Comparison of ENCODE assay signal across 21 cellular contexts in the genomic region with DNA sequence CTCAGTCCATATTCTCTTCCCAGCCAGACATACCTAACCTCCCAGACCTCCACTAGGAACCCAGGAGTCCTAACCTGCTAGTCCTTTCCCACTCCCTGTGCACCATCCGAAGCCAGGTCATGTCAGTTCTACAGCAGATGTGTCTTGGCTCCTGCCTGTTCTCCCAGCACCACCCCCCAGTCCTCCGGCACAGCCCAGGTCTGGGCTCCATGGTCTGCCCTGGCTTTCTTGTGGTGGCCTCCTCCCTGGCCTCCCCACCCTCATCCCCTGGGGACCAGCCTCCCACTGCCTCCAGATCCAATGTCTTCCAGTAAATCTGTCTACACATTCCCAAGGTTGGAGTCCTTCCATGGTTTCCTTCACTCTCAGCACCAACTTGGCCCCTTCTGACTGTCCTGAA. TPM values are rescaled to one million over a fixed set of nuclear protein-coding genes. Genes with fewer than 3 reads are reported as not detected.
A peak's percentile ranks its signal among the peaks of the same experiment; 100 is the strongest.
DNase-seq lines count a peak whose midpoint lies in the region; ATAC-seq, FAIRE-seq and TF ChIP-seq lines count a peak whose summit lies in the region.
"Had no signal": no experiment of that assay in that cellular context is flagged by ENCODE, and none has a peak within 500 bp of the region (broad histone marks: within the 10 kb centered on the region; RNA-seq: fewer than 3 reads in every experiment).

No MANE protein-coding gene starts in this region.

- H2AFZ ChIP-seq in neural progenitor cell (replicated peaks) = no peak overlapping the region

- H3K4me2 ChIP-seq in neural progenitor cell = no peak overlapping the region
- H3K4me2 ChIP-seq: BLaER1 had no signal

- no peaks in the 10 kb centered on the region for H3K36me3 Mint-ChIP-seq in brain
- no peaks in the 10 kb centered on the region for H3K36me3 Mint-ChIP-seq in neural progenitor cell
- H3K36me3 Mint-ChIP-seq in MCF 10A (ENCODE audit: insufficient read depth, unreplicated experiment) = no peaks in the 10 kb centered on the region
- H3K36me3 Mint-ChIP-seq: CD14-positive monocyte; CD4-positive, alpha-beta memory T cell had no signal

- H3F3A ChIP-seq in neural progenitor cell (ENCODE audit: low read depth) = peaks cover 6% of the 10 kb centered on the region

- CTCF ChIA-PET in HEK293 (lab: Yijun Ruan, JAX) = no interaction called here
- CTCF ChIA-PET in MCF 10A (lab: Yijun Ruan, JAX) = no interaction called here

- no peak overlapping the region for H3K9ac ChIP-seq in kidney (ENCODE audit: low read length in 2 of 2)
- no peak overlapping the region for H3K9ac ChIP-seq in neural progenitor cell
- H3K9ac ChIP-seq: BLaER1 had no signal

- DNase-seq in kidney (peak; percentile 50), neural progenitor cell (ENCODE audit: low spot score) (no peak), GM12892 (ENCODE audit: insufficient read length) (no peak), DMS79 (lab: John Stamatoyannopoulos, UW) (no peak), MCF 10A (ENCODE audit: unreplicated experiment) (no peak)
- DNase-seq: CD4-positive, alpha-beta memory T cell; DMS53; KG1 had no signal

- TF ChIP-seq CTCF in HEK293 (tag by site-specific recombination; IDR thresholded peaks at IDR 0.05) = no peak
- no peak for TF ChIP-seq CTCF in brain (conservative IDR thresholded peaks at IDR 0.05)
- no peak for TF ChIP-seq CTCF in kidney (IDR thresholded peaks at IDR 0.05; ENCODE audit: borderline replicate concordance, extremely low read depth, insufficient read depth)
- no peak for TF ChIP-seq CTCF in neural progenitor cell (IDR thresholded peaks at IDR 0.05)
- no peak for TF ChIP-seq CTCF in MCF 10A (IDR thresholded peaks at IDR 0.05; ENCODE audit: unreplicated experiment)

- intact Hi-C loops in kidney (cut with DNase I) = no loop called here
- intact Hi-C loops in MCF 10A (cut with micrococcal nuclease) = loop anchor here (2.0 kb wide), 2 partner anchors 39 to 71 kb away; no protein-coding TSS in a partner anchor

- peaks cover 86% of the 10 kb centered on the region for H3K4me1 Mint-ChIP-seq in brain
- peaks cover 25% of the 10 kb centered on the region for H3K4me1 Mint-ChIP-seq in neural progenitor cell
- H3K4me1 Mint-ChIP-seq in MCF 10A (ENCODE audit: insufficient read depth, unreplicated experiment) = peaks cover 27% of the 10 kb centered on the region
- H3K4me1 Mint-ChIP-seq: CD4-positive, alpha-beta memory T cell had no signal

- peak overlapping the region; percentile 70 to 98 (median 92) for H3K27ac Mint-ChIP-seq in brain
- H3K27ac Mint-ChIP-seq in neural progenitor cell = peak overlapping the region; percentile 80
- no peak overlapping the region for H3K27ac Mint-ChIP-seq in MCF 10A (ENCODE audit: low read depth, unreplicated experiment)
- H3K27ac Mint-ChIP-seq: CD4-positive, alpha-beta memory T cell had no signal

- no TSS peak for BruUV-seq in MCF 10A (replicated peaks; lab: Mats Ljungman, UMichigan)

- H3K27me3 ChIP-seq in neural progenitor cell = no peaks in the 10 kb centered on the region
- H3K27me3 ChIP-seq: BLaER1 had no signal

- no peaks in the 10 kb centered on the region for H3K79me2 ChIP-seq in neural progenitor cell (ENCODE audit: low read depth)

- FAIRE-seq in kidney (lab: Jason Lieb, UNC) = no peak
- no peak for FAIRE-seq in GM12892 (lab: Jason Lieb, UNC)
- FAIRE-seq: A549, G401.6, GM12891, GM18507 had no signal

- H3K36me3 ChIP-seq in HEK293 (ENCODE audit: control insufficient read depth in 2 of 2, insufficient read depth in 1 of 2, low read length in 2 of 2) (no peaks in the 10 kb centered on the region), kidney (ENCODE audit: control insufficient read depth in 1 of 2, insufficient read depth in 2 of 2, low read length in 2 of 2) (no peaks in the 10 kb centered on the region), neural progenitor cell (no peaks in the 10 kb centered on the region)
- H3K36me3 ChIP-seq: BLaER1, HAP-1 had no signal

- H3K27ac ChIP-seq in HEK293 (ENCODE audit: extremely low read depth, low read depth, low read length) = no peak overlapping the region
- no peak overlapping the region for H3K27ac ChIP-seq in kidney (ENCODE audit: low read depth in 2 of 2, low read length in 2 of 2)
- no peak overlapping the region for H3K27ac ChIP-seq in neural progenitor cell
- H3K27ac ChIP-seq: 22Rv1, BLaER1 had no signal

- H3K9me3 Mint-ChIP-seq in brain = peaks cover 0 to 6% (median 0%) of the 10 kb centered on the region in 5 experiments
- no peaks in the 10 kb centered on the region for H3K9me3 Mint-ChIP-seq in neural progenitor cell
- no peaks in the 10 kb centered on the region for H3K9me3 Mint-ChIP-seq in MCF 10A (ENCODE audit: unreplicated experiment)
- H3K9me3 Mint-ChIP-seq: CD4-positive, alpha-beta memory T cell had no signal

- no peak for ATAC-seq in GM18511 (IDR thresholded peaks at IDR 0.05; ENCODE audit: unreplicated experiment)
- ATAC-seq: A549 had no signal

- H3K9me3 ChIP-seq in HEK293 (ENCODE audit: control insufficient read depth, insufficient read depth, low read depth, low read length) = no peaks in the 10 kb centered on the region
- no peaks in the 10 kb centered on the region for H3K9me3 ChIP-seq in kidney (ENCODE audit: control insufficient read depth in 1 of 2, low read length in 2 of 2)
- H3K9me3 ChIP-seq in neural progenitor cell (ENCODE audit: low read depth) = no peaks in the 10 kb centered on the region
- H3K9me3 ChIP-seq: A549, BLaER1, HAP-1 had no signal

- H3K4me3 Mint-ChIP-seq in brain (peak overlapping the region in 2 of 5 experiments; percentile 9 to 57), neural progenitor cell (no peak overlapping the region), MCF 10A (ENCODE audit: unreplicated experiment) (no peak overlapping the region)
- H3K4me3 Mint-ChIP-seq: CD14-positive monocyte; CD4-positive, alpha-beta memory T cell had no signal

- H3K4me1 ChIP-seq in HEK293 (ENCODE audit: control insufficient read depth, insufficient read depth, low read length) (peaks cover 10% of the 10 kb centered on the region), kidney (ENCODE audit: control insufficient read depth in 1 of 2, insufficient read depth in 1 of 2, low read depth in 1 of 2, low read length in 2 of 2) (no peaks in the 10 kb centered on the region), neural progenitor cell (peaks cover 26% of the 10 kb centered on the region)
- H3K4me1 ChIP-seq: BLaER1, HAP-1 had no signal

- H3K4me3 ChIP-seq in HEK293 (ENCODE audit: low read depth, low read length) = no peak overlapping the region
- no peak overlapping the region for H3K4me3 ChIP-seq in kidney (ENCODE audit: low read length in 2 of 2)
- no peak overlapping the region for H3K4me3 ChIP-seq in neural progenitor cell
- H3K4me3 ChIP-seq: A549, BLaER1, HAP-1 had no signal

- no peaks in the 10 kb centered on the region for H4K20me1 ChIP-seq in neural progenitor cell (ENCODE audit: low read depth)
- H4K20me1 ChIP-seq: BLaER1 had no signal

- POLR2A ChIA-PET in HEK293 (lab: Yijun Ruan, JAX) (no interaction called here), MCF 10A (lab: Yijun Ruan, JAX) (interaction anchor here (0.6 kb wide), 1 partner anchor 90 kb away, joined by 3 read pairs; no protein-coding TSS in a partner anchor)

- H3K27me3 Mint-ChIP-seq in brain (peaks cover 2% of the 10 kb centered on the region), neural progenitor cell (ENCODE audit: insufficient read depth, low read depth) (peaks cover 7% of the 10 kb centered on the region), MCF 10A (ENCODE audit: insufficient read depth, unreplicated experiment) (peaks cover 27% of the 10 kb centered on the region)

- TF ChIP-seq POLR2A in GM12892 (IDR thresholded peaks at IDR 0.05; ENCODE audit: low read depth, low read length) = no peak

TF ChIP-seq in HEK293, 187 proteins besides CTCF, POLR2A, EP300 and RAD21:
- TF ChIP-seq SCRT2 (tag by site-specific recombination; IDR thresholded peaks at IDR 0.05) (no peak), ZIC2 (tag by site-specific recombination; IDR thresholded peaks at IDR 0.05) (0 out of 2 replicates have a peak, but pooled peaks have one; percentile 12), GLIS1 (tag by site-specific recombination; IDR thresholded peaks at IDR 0.05) (peak; percentile 91)
TF ChIP-seq in HEK293: peak in this region for 2.

RNA-seq across cellular contexts. Expression of a gene that starts 20.0 kb away (rescaled TPM):
- polyA plus RNA-seq in brain (ENCODE audit: insufficient read depth, low read depth, low replicate concordance) (14.4 TPM), kidney (ENCODE audit: insufficient read depth, low read depth, low replicate concordance) (3.1 TPM)
- total RNA-seq in kidney (1.8 TPM), neural progenitor cell (ENCODE audit: low replicate concordance) (2.4 and 2.8 TPM in 2 replicates), MCF 10A (2022) (not detected in 2 replicates)
- not detected for polyA plus RNA-seq in GM12892 (2012; ENCODE audit: missing spikeins)
- total RNA-seq: CD4-positive, alpha-beta memory T cell; H4; HT-29 had no signal
- polyA plus RNA-seq: A549; CD14-positive monocyte; CD4-positive, alpha-beta memory T cell had no signal
